In genomic region chr15:77418341-77419049, GRCh38 we compare ENCODE assay signal across 8 cellular contexts. TPM values are rescaled to one million over a fixed set of nuclear protein-coding genes. Genes with fewer than 3 reads are reported as not detected.
A peak's percentile ranks its signal among the peaks of the same experiment; 100 is the strongest.
DNase-seq lines count a peak whose midpoint lies in the region; ATAC-seq, FAIRE-seq and TF ChIP-seq lines count a peak whose summit lies in the region.

No MANE protein-coding gene starts in this region.

- no peaks in the 10 kb centered on the region for H3K27me3 ChIP-seq in bronchial epithelial cell (ENCODE audit: control insufficient read depth, insufficient read depth, low read length)

- no peak for TF ChIP-seq POLR2A in A549 (IDR thresholded peaks at IDR 0.05; ENCODE audit: low read length)

- TF ChIP-seq EP300 in A549 (IDR thresholded peaks at IDR 0.05) = no peak

- ATAC-seq in A549 (no peak), HG02623 (IDR thresholded peaks at IDR 0.05; ENCODE audit: unreplicated experiment) (no peak), GM21576 (IDR thresholded peaks at IDR 0.05; ENCODE audit: unreplicated experiment) (no peak)

- H3K9me3 ChIP-seq in A549 = no peaks in the 10 kb centered on the region

- DNase-seq in A549 (ENCODE audit: low read depth in 1 of 2, low spot score in 1 of 2) (peak; percentile 6 to 21), HS-27A (ENCODE audit: low read depth) (peak; percentile 46), bronchial epithelial cell (ENCODE audit: low read depth) (no peak), midbrain (lab: John Stamatoyannopoulos, UW) (peak; percentile 22), NCI-H524 treated with DMSO at 0.1 percent for 48 hours (lab: John Stamatoyannopoulos, UW) (no peak)
- DNase-seq in stimulated activated CD4-positive, alpha-beta T cell treated with anti-CD3 and anti-CD28 coated beads, Interleukin-2, amount 100 ng/mL, for 24 hours = no peak

- TF ChIP-seq RAD21 in A549 (conservative IDR thresholded peaks at IDR 0.05 in 1 of 2, IDR thresholded peaks at IDR 0.05 in 1 of 2) = no peak

- POLR2A ChIA-PET in A549 (lab: Yijun Ruan, JAX) = interaction anchor here (1.2 kb wide), 1 partner anchor 125 kb away, joined by 6 read pairs; no protein-coding TSS in a partner anchor

- peak overlapping the region; percentile 66 for H3K4me2 ChIP-seq in A549

- WGBS in A549 (ENCODE audit: missing lambda C conversion rate) = 69% methylated on average over 9 of the region's 9 CpGs

- CTCF ChIA-PET in A549 (lab: Yijun Ruan, JAX) = interaction anchor here (0.6 to 1.9 kb wide), 13 partner anchors 9 to 310 kb away, joined by 3 to 6 read pairs (median 4); no protein-coding TSS in a partner anchor

- no peak for TF ChIP-seq CTCF in A549 (IDR thresholded peaks at IDR 0.05)
- no peak for TF ChIP-seq CTCF in bronchial epithelial cell (IDR thresholded peaks at IDR 0.05; ENCODE audit: insufficient read depth, low read length, severe bottlenecking)

- H3K4me3 ChIP-seq in A549 (peak overlapping the region; percentile 76), bronchial epithelial cell (ENCODE audit: low read depth, low read length) (peak overlapping the region; percentile 91)

- FAIRE-seq in A549 (lab: Jason Lieb, UNC) (no peak), bronchial epithelial cell (lab: Jason Lieb, UNC) (no peak)

- H3K36me3 ChIP-seq in bronchial epithelial cell (ENCODE audit: control insufficient read depth, insufficient read depth, low read length) = no peaks in the 10 kb centered on the region

- H3K27ac ChIP-seq in A549 = peak overlapping the region; percentile 77 to 93; a peak in 4 of 6 replicates

- peaks cover 25% of the 10 kb centered on the region for H3K4me1 ChIP-seq in A549

TF ChIP-seq in A549, 52 proteins besides CTCF, POLR2A, EP300 and RAD21:
- no peak for TF ChIP-seq HOXA7 (CRISPR knock-in tag; IDR thresholded peaks at IDR 0.05)
- TF ChIP-seq FOSB (CRISPR knock-in tag; IDR thresholded peaks at IDR 0.05) = no peak
- TF ChIP-seq REST (IDR thresholded peaks at IDR 0.05) = no peak
- no peak for TF ChIP-seq CEBPB (IDR thresholded peaks at IDR 0.05)
- no peak for TF ChIP-seq KDM1A (IDR thresholded peaks at IDR 0.05; ENCODE audit: low read depth)
- no peak for TF ChIP-seq RNF2 (IDR thresholded peaks at IDR 0.05; ENCODE audit: borderline replicate concordance, low read depth)
- TF ChIP-seq CBX2 (IDR thresholded peaks at IDR 0.05; ENCODE audit: borderline replicate concordance, low read depth) = no peak
- TF ChIP-seq SREBF2 (IDR thresholded peaks at IDR 0.05) = no peak

RNA-seq across cellular contexts. Expression of gene PEAK1, which starts 1.4 kb away (rescaled TPM):
- polyA plus RNA-seq in A549 (2011; rRNA removed) (13.7 and 15.0 TPM in 2 replicates), A549 (2017; fragmentation: RNase III; extraction: RNeasy Plus Mini Kit Qiagen cat#74134 plus additional on column Dnase treatment) (7.5 to 9.1 TPM (median 8.0 TPM) in 3 replicates)
- 3.9 and 4.3 TPM in 2 replicates for polyA plus RNA-seq in A549 (2012; cell fraction: cytosol; rRNA removed)
- polyA plus RNA-seq in A549 (2012; cell fraction: nucleus; rRNA removed) = 4.0 and 5.4 TPM in 2 replicates
- polyA minus RNA-seq in A549 (2011; rRNA and poly(A)+ RNA removed) = 24.2 and 25.0 TPM in 2 replicates
- 3.7 and 10.0 TPM in 2 replicates for total RNA-seq in bronchial epithelial cell

RNA-seq across cellular contexts. Expression of gene HMG20A, which starts 2.2 kb away (rescaled TPM):
- polyA plus RNA-seq in A549 (2011; rRNA removed) (77.2 and 85.1 TPM in 2 replicates), A549 (2017; fragmentation: RNase III; extraction: RNeasy Plus Mini Kit Qiagen cat#74134 plus additional on column Dnase treatment) (29.1 to 33.2 TPM (median 29.5 TPM) in 3 replicates)
- 21.9 and 22.8 TPM in 2 replicates for polyA plus RNA-seq in A549 (2012; cell fraction: cytosol; rRNA removed)
- 21.7 and 24.5 TPM in 2 replicates for polyA plus RNA-seq in A549 (2012; cell fraction: nucleus; rRNA removed)
- 42.6 and 67.6 TPM in 2 replicates for polyA minus RNA-seq in A549 (2011; rRNA and poly(A)+ RNA removed)
- 9.7 and 16.0 TPM in 2 replicates for total RNA-seq in bronchial epithelial cell

Comparison
In these comparisons a context has a peak if more than half of its experiments do, and no peak if none do; other contexts are left out.
1. DNase-seq: peak in A549 (2 of 2), HS-27A (single experiment) and midbrain (single experiment); none in bronchial epithelial cell (single experiment), stimulated activated CD4-positive, alpha-beta T cell treated with anti-CD3 and anti-CD28 coated beads, Interleukin-2, amount 100 ng/mL, for 24 hours (0 of 2) and NCI-H524 treated with DMSO at 0.1 percent for 48 hours (single experiment).